Comparison of ENCODE assay signal across 9 cellular contexts in the genomic region with DNA sequence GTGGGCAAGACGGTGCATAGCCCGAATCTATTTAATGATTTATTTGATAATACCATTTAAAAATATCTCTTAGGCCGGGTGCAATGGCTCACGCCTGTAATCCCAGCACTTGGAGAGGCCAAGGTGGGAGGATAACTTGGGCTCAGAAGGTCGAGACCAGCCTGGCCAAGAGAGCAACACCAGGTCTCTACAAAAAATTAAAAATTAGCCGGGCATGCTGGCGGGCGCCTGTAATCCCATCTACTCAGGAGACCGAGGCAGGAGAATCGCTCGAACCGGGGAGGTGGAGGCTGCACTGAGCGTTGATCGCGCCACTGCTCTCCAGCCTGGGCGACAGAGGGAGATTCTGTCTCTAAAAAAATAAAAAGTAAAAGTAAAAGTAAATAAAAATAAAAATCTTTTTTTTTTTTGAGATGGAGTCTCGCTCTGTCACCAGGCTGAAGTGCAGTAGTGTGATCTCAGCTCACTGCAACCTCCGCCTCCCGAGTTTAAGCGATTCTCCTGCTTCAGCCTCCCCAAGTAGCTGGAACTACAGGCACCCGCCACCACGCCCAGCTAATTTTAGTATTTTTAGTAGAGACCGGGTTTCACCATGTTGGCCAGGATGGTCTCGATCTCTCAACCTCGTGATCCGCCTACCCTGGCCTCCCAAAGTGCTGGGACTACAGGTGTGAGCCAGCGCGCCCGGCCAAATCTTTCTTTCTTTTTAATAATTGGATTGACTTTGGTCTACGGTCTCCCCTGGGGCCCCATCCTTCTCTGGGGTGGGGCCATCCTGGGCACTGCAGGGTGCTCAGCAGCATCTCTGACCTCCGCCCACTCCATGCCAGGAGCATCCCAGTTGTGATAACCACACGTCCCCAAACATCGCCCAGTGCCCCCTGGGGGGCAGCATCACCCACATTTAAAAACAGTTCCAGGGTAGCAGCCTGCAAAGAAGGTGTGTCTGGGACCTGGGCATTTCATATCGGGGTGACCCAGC.
DNase-seq lines count a peak whose midpoint lies in the region; ATAC-seq, FAIRE-seq and TF ChIP-seq lines count a peak whose summit lies in the region.
"Had no signal": no experiment of that assay in that cellular context is flagged by ENCODE, and none has a peak within 500 bp of the region (broad histone marks: within the 10 kb centered on the region; RNA-seq: fewer than 3 reads in every experiment).

No MANE protein-coding gene starts in this region.

- peak overlapping the region; percentile 27 for H3K9ac ChIP-seq in astrocyte (ENCODE audit: low read length)

- H3K27ac Mint-ChIP-seq in IgD-negative memory B cell (peak overlapping the region; percentile 91 to 96 (median 95)), astrocyte (ENCODE audit: unreplicated experiment) (peak overlapping the region; percentile 94), naive B cell (peak overlapping the region; percentile 33 to 98 (median 94))

- H3K4me3 ChIP-seq in A673 (ENCODE audit: low read depth, low read length, poor library complexity, severe bottlenecking), result no peak overlapping the region
- no peak overlapping the region for H3K4me3 ChIP-seq in astrocyte (ENCODE audit: insufficient read depth, low read depth, low read length)

- H3K36me3 ChIP-seq in A673 (ENCODE audit: insufficient read depth, low read length, poor library complexity, severe bottlenecking), result no peaks in the 10 kb centered on the region
- no peaks in the 10 kb centered on the region for H3K36me3 ChIP-seq in astrocyte (ENCODE audit: insufficient read depth, low read length)

- H3K36me3 Mint-ChIP-seq in IgD-negative memory B cell (peaks cover 4% of the 10 kb centered on the region), astrocyte (ENCODE audit: low read depth, unreplicated experiment) (peaks cover 6% of the 10 kb centered on the region), naive B cell (no peaks in the 10 kb centered on the region)

- no peaks in the 10 kb centered on the region for H3K79me2 ChIP-seq in astrocyte (ENCODE audit: insufficient read depth, low read length)

- POLR2A ChIA-PET in A673 (lab: Charles Lee; ENCODE audit: low non-redundant PET), result interaction anchor here (0.6 to 1.5 kb wide), 3 partner anchors 108 to 142 kb away, joined by 5 to 14 read pairs (median 12); a partner anchor contains a TSS

- FAIRE-seq in astrocyte (lab: Jason Lieb, UNC), result no peak

- no TSS peak for BruUV-seq in A673 (replicated peaks; lab: Mats Ljungman, UMichigan)

- H3K9me3 ChIP-seq in A673 (ENCODE audit: low read depth, low read length, poor library complexity, severe bottlenecking) (no peaks in the 10 kb centered on the region), astrocyte (ENCODE audit: insufficient read depth, low read depth, low read length) (peaks cover 6% of the 10 kb centered on the region)

- CTCF ChIA-PET in A673 (lab: Charles Lee), result interaction anchor here (0.6 to 2.2 kb wide), 16 partner anchors 8 to 187 kb away, joined by 3 to 23 read pairs (median 5); a partner anchor contains a TSS

- H4K20me1 ChIP-seq in astrocyte (ENCODE audit: insufficient read depth, low read length), result no peaks in the 10 kb centered on the region

- ATAC-seq in naive B cell (ENCODE audit: low read depth in 2 of 2), result no peak
- no peak for ATAC-seq in GM21619 (IDR thresholded peaks at IDR 0.05; ENCODE audit: unreplicated experiment)

- peak; percentile 19; the same call in 1 of the 2 replicates for TF ChIP-seq CTCF in A673 (conservative IDR thresholded peaks at IDR 0.05; ENCODE audit: low read depth, low read length)
- no peak for TF ChIP-seq CTCF in astrocyte (IDR thresholded peaks at IDR 0.05; ENCODE audit: insufficient read depth, low read depth, low read length)

- intact Hi-C loops in A673 (cut with micrococcal nuclease; ENCODE audit: unreplicated experiment), result loop anchor here (1.0 to 10.0 kb wide), 5 partner anchors 133 to 457 kb away; a partner anchor contains a TSS

- H3K4me1 Mint-ChIP-seq in IgD-negative memory B cell, result peaks cover 41 to 51% (median 49%) of the 10 kb centered on the region in 3 donors
- peaks cover 18% of the 10 kb centered on the region for H3K4me1 Mint-ChIP-seq in astrocyte (ENCODE audit: low read depth, unreplicated experiment)
- H3K4me1 Mint-ChIP-seq in naive B cell, result peaks cover 49 to 87% (median 76%) of the 10 kb centered on the region in 3 donors

- DNase-seq in A673 (ENCODE audit: low spot score) (no peak), astrocyte (ENCODE audit: low read depth) (no peak), naive B cell (no peak), erythroblast (lab: John Stamatoyannopoulos, UW) (no peak), GM03348 (ENCODE audit: low spot score) (no peak)
- no peak for DNase-seq in stimulated activated CD4-positive, alpha-beta T cell treated with anti-CD3 and anti-CD28 coated beads, Interleukin-2, amount 100 ng/mL, for 48 hours

- no peak overlapping the region for H2AFZ ChIP-seq in astrocyte (ENCODE audit: low read depth, low read length)

- H3K4me1 ChIP-seq in A673 (ENCODE audit: insufficient read depth, low read length, poor library complexity, severe bottlenecking) (no peaks in the 10 kb centered on the region), astrocyte (ENCODE audit: insufficient read depth, low read length) (peaks cover 3% of the 10 kb centered on the region)

- no peak for TF ChIP-seq POLR2A in erythroblast (IDR thresholded peaks at IDR 0.05; ENCODE audit: low read length)

- H3K4me2 ChIP-seq in astrocyte (ENCODE audit: low read length), result no peak overlapping the region

- peak overlapping the region in 3 of 4 donors; percentile 71 to 86 (median 72) for H3K4me3 Mint-ChIP-seq in IgD-negative memory B cell
- no peak overlapping the region for H3K4me3 Mint-ChIP-seq in astrocyte (ENCODE audit: unreplicated experiment)
- H3K4me3 Mint-ChIP-seq in naive B cell, result peak overlapping the region; percentile 80 to 92 (median 86)

- no peaks in the 10 kb centered on the region for H3K9me3 Mint-ChIP-seq in IgD-negative memory B cell
- H3K9me3 Mint-ChIP-seq in astrocyte (ENCODE audit: unreplicated experiment), result peaks cover 12% of the 10 kb centered on the region
- no peaks in the 10 kb centered on the region for H3K9me3 Mint-ChIP-seq in naive B cell

- H3K27me3 ChIP-seq in A673 (replicated peaks; ENCODE audit: insufficient read depth, low read depth, low read length, poor library complexity), result no peaks in the 10 kb centered on the region
- H3K27me3 ChIP-seq in astrocyte (ENCODE audit: insufficient read depth, low read length), result no peaks in the 10 kb centered on the region

- no peak overlapping the region for H3K27ac ChIP-seq in A673 (ENCODE audit: low read depth, low read length, poor library complexity, severe bottlenecking)
- no peak overlapping the region for H3K27ac ChIP-seq in astrocyte (ENCODE audit: low read depth, low read length)
- H3K27ac ChIP-seq: epithelial cell of prostate had no signal

- no peaks in the 10 kb centered on the region for H3K27me3 Mint-ChIP-seq in IgD-negative memory B cell
- peaks cover 2% of the 10 kb centered on the region for H3K27me3 Mint-ChIP-seq in astrocyte (ENCODE audit: low read depth, unreplicated experiment)
- H3K27me3 Mint-ChIP-seq in naive B cell, result no peaks in the 10 kb centered on the region
